Comparison of ENCODE assay signal across 11 cellular contexts in the genomic region with DNA sequence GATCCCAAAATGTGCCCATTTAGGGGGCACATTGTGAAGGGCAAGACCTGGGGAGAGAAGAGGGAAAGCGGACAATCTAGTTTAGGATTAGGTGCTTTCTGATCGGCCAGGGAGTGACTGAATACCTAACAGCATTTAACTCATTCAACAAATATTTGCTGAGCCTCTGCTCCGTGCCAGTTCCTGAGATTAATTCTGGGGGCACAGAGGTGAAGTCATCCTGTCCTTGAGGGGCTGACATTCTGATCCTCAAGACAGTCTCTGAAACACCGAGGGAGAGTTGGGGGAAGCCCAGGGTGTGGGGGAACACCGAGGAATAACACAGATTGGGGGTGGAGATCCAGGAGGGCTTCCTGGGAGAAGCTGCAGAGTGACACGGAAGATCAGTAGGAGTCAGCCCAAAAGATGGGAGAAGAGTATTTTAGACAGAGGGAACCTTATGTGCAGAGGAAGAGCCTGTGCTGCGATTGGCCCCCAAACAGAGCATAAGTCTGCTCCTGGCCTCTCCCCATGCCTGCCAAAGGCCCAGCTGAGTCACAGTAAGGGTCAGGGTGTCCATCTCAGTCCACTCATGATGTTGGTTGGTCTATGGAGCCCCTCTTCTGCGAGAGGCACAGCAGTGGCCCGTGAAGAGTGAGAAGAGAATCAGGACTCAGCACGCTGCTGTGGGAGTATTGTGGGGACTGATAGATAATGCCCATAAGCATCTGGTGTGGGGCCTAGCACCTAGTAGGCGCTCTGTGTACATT.
DNase-seq lines count a peak whose midpoint lies in the region; ATAC-seq, FAIRE-seq and TF ChIP-seq lines count a peak whose summit lies in the region.
"Had no signal": no experiment of that assay in that cellular context is flagged by ENCODE, and none has a peak within 500 bp of the region (broad histone marks: within the 10 kb centered on the region; RNA-seq: fewer than 3 reads in every experiment).

No MANE protein-coding gene starts in this region.

- H3K4me3 ChIP-seq in RWPE2 (ENCODE audit: severe bottlenecking) (peak overlapping the region; percentile 27), endothelial cell of umbilical vein (replicated peaks in 1 of 3; ENCODE audit: insufficient read depth in 1 of 3, low read depth in 1 of 3, low read length in 3 of 3) (peak overlapping the region; percentile 2 to 53 (median 47)), mesodermal cell (ENCODE audit: extremely low read depth, insufficient read depth, low read length, poor library complexity, severe bottlenecking) (peak overlapping the region; percentile 40), upper lobe of left lung (peak overlapping the region in 3 of 4 donors; percentile 31 to 55 (median 52)), MM.1S (ENCODE audit: low read length) (no peak overlapping the region)

- BruUV-seq in endothelial cell of umbilical vein (replicated peaks; lab: Mats Ljungman, UMichigan), result no TSS peak

- CTCF ChIA-PET in endothelial cell of umbilical vein (lab: Charles Lee), result interaction anchor here (0.6 to 13.9 kb wide), 19 partner anchors 12 to 172 kb away, joined by 3 to 296 read pairs (median 5); partner anchors contain the start of genes AMOTL2, ANAPC13 and CEP63

- FAIRE-seq in endothelial cell of umbilical vein (lab: Jason Lieb, UNC), result peak; percentile 63
- FAIRE-seq: GM12891 had no signal

- TF ChIP-seq CTCF in RWPE2 (IDR thresholded peaks at IDR 0.05; ENCODE audit: poor library complexity, severe bottlenecking) (no peak), endothelial cell of umbilical vein (IDR thresholded peaks at IDR 0.05; ENCODE audit: extremely low read depth in 1 of 2, insufficient read depth in 1 of 2, low read depth in 1 of 2, low read length in 2 of 2) (no peak), upper lobe of left lung (IDR thresholded peaks at IDR 0.05) (no peak), MM.1S (IDR thresholded peaks at IDR 0.05; ENCODE audit: low read length) (no peak)

- H3K9me1 ChIP-seq in endothelial cell of umbilical vein (replicated peaks; ENCODE audit: control insufficient read depth, extremely low read depth, insufficient read depth, low read length), result no peaks in the 10 kb centered on the region

- no peaks in the 10 kb centered on the region for H3F3A ChIP-seq in MM.1S (ENCODE audit: insufficient read depth, low read length)

- H3K79me2 ChIP-seq in endothelial cell of umbilical vein (ENCODE audit: control insufficient read depth, insufficient read depth, low read length) (no peaks in the 10 kb centered on the region), MM.1S (ENCODE audit: low read length) (no peaks in the 10 kb centered on the region)

- no peak for DNase-seq in RWPE2 (ENCODE audit: low spot score)
- DNase-seq in endothelial cell of umbilical vein (ENCODE audit: low read depth, low spot score), result peak; percentile 24
- no peak for DNase-seq in upper lobe of left lung
- no peak for DNase-seq in MM.1S
- DNase-seq in DMS 273 (lab: John Stamatoyannopoulos, UW; ENCODE audit: unreplicated experiment), result no peak
- DNase-seq in HuH-7 (ENCODE audit: low spot score), result no peak
- DNase-seq: activated naive CD4-positive, alpha-beta T cell treated with anti-CD3 and anti-CD28 coated beads for 36 hours had no signal

- intact Hi-C loops in endothelial cell of umbilical vein (cut with micrococcal nuclease), result loop anchor here (1.0 to 2.0 kb wide), 3 partner anchors 42 to 369 kb away; no protein-coding TSS in a partner anchor

- H3K9ac ChIP-seq in endothelial cell of umbilical vein (replicated peaks; ENCODE audit: extremely low read depth, insufficient read depth, low read length) (peak overlapping the region; percentile 86), MM.1S (ENCODE audit: low read length) (no peak overlapping the region)

- H3K4me1 ChIP-seq in RWPE2 (ENCODE audit: insufficient read depth, poor library complexity, severe bottlenecking), result peaks cover 38% of the 10 kb centered on the region
- H3K4me1 ChIP-seq in endothelial cell of umbilical vein (ENCODE audit: control insufficient read depth, extremely low read depth, insufficient read depth, low read length), result peaks cover 39% of the 10 kb centered on the region
- peaks cover 64% of the 10 kb centered on the region for H3K4me1 ChIP-seq in mesodermal cell (ENCODE audit: control insufficient read depth, insufficient read depth, low read length, poor library complexity, severe bottlenecking)
- peaks cover 47 to 79% (median 55%) of the 10 kb centered on the region in 4 donors for H3K4me1 ChIP-seq in upper lobe of left lung
- H3K4me1 ChIP-seq in MM.1S (ENCODE audit: low read length), result peaks cover 9% of the 10 kb centered on the region

- ATAC-seq in RWPE2 (ENCODE audit: low read depth) (0 out of 3 replicates have a peak, but pooled peaks have one; percentile 11), upper lobe of left lung (ENCODE audit: low FRiP score in 2 of 2) (peak in 1 of 2 donors; percentile 2)
- ATAC-seq: natural killer cell treated with Interleukin-12 subunit alpha and Interleukin-12 subunit beta and Interleukin-15 and Interleukin-18, amount 100 ng/mL, for 72 hours; stimulated activated memory B cell treated with anti-CD40 and anti-IgM and Interleukin-4, amounts not matched to agents 10 μg/mL and 1 μg/mL and 100 μg/mL, for 72 hours had no signal

- dilution Hi-C loops in endothelial cell of umbilical vein (cut with MboI; ENCODE audit: extremely low pct_ligation_motif_present, low sequenced_read_pairs), result no loop called here

- no peak for TF ChIP-seq EP300 in upper lobe of left lung (IDR thresholded peaks at IDR 0.05)

- H3K4me2 ChIP-seq in endothelial cell of umbilical vein (ENCODE audit: insufficient read depth, low read length) (peak overlapping the region; percentile 79), MM.1S (ENCODE audit: low read depth, low read length) (no peak overlapping the region)

- H2AFZ ChIP-seq in endothelial cell of umbilical vein (ENCODE audit: low read depth, low read length) (peak overlapping the region; percentile 43), MM.1S (ENCODE audit: low read length) (no peak overlapping the region)

- H4K20me1 ChIP-seq in endothelial cell of umbilical vein (replicated peaks; ENCODE audit: control insufficient read depth, extremely low read depth, insufficient read depth, low read length) (no peaks in the 10 kb centered on the region), MM.1S (ENCODE audit: insufficient read depth, low read length) (no peaks in the 10 kb centered on the region)

- WGBS in mesodermal cell (ENCODE audit: insufficient coverage in 2 of 2), 2 experiments, result 85 to 86% methylated on average over 8 to 9 of the region's 11 CpGs
- 65 to 68% methylated on average over 10 to 11 of the region's 11 CpGs for WGBS in upper lobe of left lung, 2 donors

- POLR2A ChIA-PET in endothelial cell of umbilical vein (lab: Charles Lee), result interaction anchor here (1.0 to 4.1 kb wide), 11 partner anchors 38 to 169 kb away, joined by 3 to 63 read pairs (median 6); partner anchors contain the start of gene AMOTL2

- no peaks in the 10 kb centered on the region for H3K9me2 ChIP-seq in MM.1S (replicated peaks; ENCODE audit: insufficient read depth, low read length)

- H3K27me3 ChIP-seq in RWPE2 (ENCODE audit: insufficient read depth, poor library complexity, severe bottlenecking) (no peaks in the 10 kb centered on the region), endothelial cell of umbilical vein (ENCODE audit: control insufficient read depth in 2 of 2, insufficient read depth in 2 of 2, low read length in 2 of 2) (no peaks in the 10 kb centered on the region), upper lobe of left lung (no peaks in the 10 kb centered on the region), MM.1S (replicated peaks; ENCODE audit: insufficient read depth, low read length) (0 out of 2 replicates have a peak, but pooled peaks cover 4% of the 10 kb centered on the region)

- H3K27ac ChIP-seq in RWPE2 (ENCODE audit: poor library complexity, severe bottlenecking) (peak overlapping the region; percentile 80), endothelial cell of umbilical vein (ENCODE audit: insufficient read depth, low read depth, low read length) (peak overlapping the region; percentile 87), mesodermal cell (ENCODE audit: low read depth, low read length, severe bottlenecking) (peak overlapping the region; percentile 97), upper lobe of left lung (peak overlapping the region; percentile 89 to 98 (median 92)), MM.1S (ENCODE audit: low read length) (no peak overlapping the region)

- no peak for TF ChIP-seq POLR2A in endothelial cell of umbilical vein (IDR thresholded peaks at IDR 0.05; ENCODE audit: low read depth, low read length)
- TF ChIP-seq POLR2A in upper lobe of left lung (IDR thresholded peaks at IDR 0.05), result no peak

- no peaks in the 10 kb centered on the region for H3K36me3 ChIP-seq in RWPE2 (ENCODE audit: low read depth)
- H3K36me3 ChIP-seq in endothelial cell of umbilical vein (ENCODE audit: control insufficient read depth in 2 of 2, extremely low read depth in 1 of 2, insufficient read depth in 2 of 2, low read length in 2 of 2), result no peaks in the 10 kb centered on the region
- H3K36me3 ChIP-seq in mesodermal cell (ENCODE audit: control insufficient read depth, insufficient read depth, low read length), result no peaks in the 10 kb centered on the region
- H3K36me3 ChIP-seq in upper lobe of left lung, result no peaks in the 10 kb centered on the region
- H3K36me3 ChIP-seq in MM.1S (replicated peaks; ENCODE audit: insufficient read depth, low read length), result no peaks in the 10 kb centered on the region

- H3K9me3 ChIP-seq in RWPE2 (ENCODE audit: severe bottlenecking) (no peaks in the 10 kb centered on the region), endothelial cell of umbilical vein (replicated peaks; ENCODE audit: control insufficient read depth, insufficient read depth, low read length) (no peaks in the 10 kb centered on the region), mesodermal cell (ENCODE audit: control insufficient read depth, low read length) (no peaks in the 10 kb centered on the region), upper lobe of left lung (no peaks in the 10 kb centered on the region), MM.1S (replicated peaks; ENCODE audit: insufficient read depth, low read length) (no peaks in the 10 kb centered on the region)

TF ChIP-seq in endothelial cell of umbilical vein, 7 proteins besides CTCF, POLR2A, EP300 and RAD21 (continues in another document):
- TF ChIP-seq JUN (IDR thresholded peaks at IDR 0.05; ENCODE audit: borderline replicate concordance, insufficient read depth, insufficient read length, low read depth), result no peak
- no peak for TF ChIP-seq GATA2 (IDR thresholded peaks at IDR 0.05; ENCODE audit: insufficient read depth, insufficient read length, low read depth, low read length)
- no peak for TF ChIP-seq MYC (IDR thresholded peaks at IDR 0.05; ENCODE audit: low read depth, low read length)
- no peak for TF ChIP-seq EZH2 (IDR thresholded peaks at IDR 0.05; ENCODE audit: borderline replicate concordance, low read depth, low read length, severe bottlenecking)
- no peak for TF ChIP-seq POLR2AphosphoS5 (IDR thresholded peaks at IDR 0.05; ENCODE audit: insufficient read depth, low read depth, low read length)
- TF ChIP-seq FOS (IDR thresholded peaks at IDR 0.05; ENCODE audit: borderline replicate concordance, insufficient read depth, low read length), result no peak
